In genomic region chr15:62068071-62068786, GRCh38 we compare ENCODE assay signal across 9 cellular contexts. TPM values are rescaled to one million over a fixed set of nuclear protein-coding genes. Genes with fewer than 3 reads are reported as not detected.
DNase-seq lines count a peak whose midpoint lies in the region; ATAC-seq, FAIRE-seq and TF ChIP-seq lines count a peak whose summit lies in the region.
"Had no signal": no experiment of that assay in that cellular context is flagged by ENCODE, and none has a peak within 500 bp of the region (broad histone marks: within the 10 kb centered on the region; RNA-seq: fewer than 3 reads in every experiment).

No MANE protein-coding gene starts in this region.

- TF ChIP-seq POLR2A in H1 (IDR thresholded peaks at IDR 0.05; ENCODE audit: control extremely low read depth in 1 of 2, low read depth in 2 of 2, low read length in 2 of 2) (no peak), suprapubic skin (IDR thresholded peaks at IDR 0.05) (no peak)

- H2BK20ac ChIP-seq in H1 (ENCODE audit: low read length) = no peak overlapping the region

- peak; percentile 66 for DNase-seq in ELF-1 (ENCODE audit: low read depth, low spot score)
- peak in 1 of 2 experiments; percentile 71 for DNase-seq in H1 (ENCODE audit: low read depth in 1 of 2, low spot score in 2 of 2)
- DNase-seq in mesendoderm = peak; percentile 60
- DNase-seq in suprapubic skin (ENCODE audit: low spot score in 2 of 2) = peak in 1 of 2 donors; percentile 69
- DNase-seq in Kasumi-1 (lab: John Stamatoyannopoulos, UW) = no peak

- no peak for TF ChIP-seq CTCF in WI38 (IDR thresholded peaks at IDR 0.05; ENCODE audit: low read depth, low read length)
- TF ChIP-seq CTCF in H1 (IDR thresholded peaks at IDR 0.05; ENCODE audit: control extremely low read depth in 1 of 3, insufficient read depth in 1 of 3, low read depth in 1 of 3, low read length in 3 of 3) = peak in 1 of 3 experiments; percentile 13; a peak in 1 of 4 replicates
- no peak for TF ChIP-seq CTCF in suprapubic skin (IDR thresholded peaks at IDR 0.05)

- H2AK5ac ChIP-seq in H1 (ENCODE audit: low read depth, low read length) (no peak overlapping the region), mesendoderm (ENCODE audit: low read length) (no peak overlapping the region)

- H2BK15ac ChIP-seq in H1 (ENCODE audit: low read length) (no peak overlapping the region), mesendoderm (replicated peaks; ENCODE audit: low read depth) (no peak overlapping the region)

- H4K91ac ChIP-seq in H1 (replicated peaks; ENCODE audit: insufficient read length, low read length) = no peak overlapping the region

- H4K8ac ChIP-seq in H1 (ENCODE audit: extremely low read depth, insufficient read depth, low read length) = no peak overlapping the region
- H4K8ac ChIP-seq in mesendoderm (ENCODE audit: low read depth, low read length) = no peak overlapping the region

- no peak overlapping the region for H3K14ac ChIP-seq in H1 (ENCODE audit: insufficient read length)

- peak in 1 of 2 experiments; percentile 10; a peak in 1 of 4 replicates for TF ChIP-seq RAD21 in H1 (IDR thresholded peaks at IDR 0.05 in 1 of 2, conservative IDR thresholded peaks at IDR 0.05 in 1 of 2; ENCODE audit: low read depth in 2 of 2, low read length in 2 of 2)

- H4K20me1 ChIP-seq in H1 (replicated peaks in 1 of 2; ENCODE audit: control insufficient read depth in 1 of 2, insufficient read depth in 2 of 2, low read length in 2 of 2) = peaks cover 0 to 5% of the 10 kb centered on the region in 2 experiments

- H3K4me3 ChIP-seq in WI38 (ENCODE audit: low read depth, low read length) = peak overlapping the region; percentile 43
- peak overlapping the region; percentile 9 to 56 (median 12); a peak in 7 of 8 replicates for H3K4me3 ChIP-seq in H1 (ENCODE audit: extremely low read depth in 1 of 4, insufficient read depth in 2 of 4, low read depth in 3 of 4, low read length in 4 of 4)
- no peak overlapping the region for H3K4me3 ChIP-seq in mesendoderm (ENCODE audit: low read length)
- peak overlapping the region; percentile 70 for H3K4me3 ChIP-seq in suprapubic skin

- H3K4me1 ChIP-seq in H1 (replicated peaks in 1 of 4; ENCODE audit: control insufficient read depth in 3 of 4, insufficient read depth in 4 of 4, low read length in 3 of 4) = peaks cover 3 to 7% (median 6%) of the 10 kb centered on the region in 4 experiments; a peak in 4 of 7 replicates
- no peaks in the 10 kb centered on the region for H3K4me1 ChIP-seq in mesendoderm (ENCODE audit: control insufficient read depth, low read depth, low read length)
- peaks cover 55% of the 10 kb centered on the region for H3K4me1 ChIP-seq in suprapubic skin

- no peak overlapping the region for H2BK120ac ChIP-seq in H1 (replicated peaks; ENCODE audit: low read depth, low read length)
- H2BK120ac ChIP-seq in mesendoderm (ENCODE audit: low read depth, low read length) = no peak overlapping the region

- H3K9me3 ChIP-seq in H1 (ENCODE audit: insufficient read depth in 2 of 2, low read depth in 1 of 2, low read length in 1 of 2) = no peaks in the 10 kb centered on the region
- H3K9me3 ChIP-seq in suprapubic skin = no peaks in the 10 kb centered on the region

- POLR2A ChIA-PET in H1 (lab: Charles Lee; ENCODE audit: partially characterized antibody) = no interaction called here

- no peak for TF ChIP-seq EP300 in H1 (IDR thresholded peaks at IDR 0.05; ENCODE audit: borderline replicate concordance in 1 of 2, low read depth in 2 of 2, low read length in 2 of 2)
- TF ChIP-seq EP300 in suprapubic skin (IDR thresholded peaks at IDR 0.05) = no peak

- H3K27me3 ChIP-seq in H1 (replicated peaks in 1 of 4; ENCODE audit: control insufficient read depth in 3 of 4, extremely low read depth in 1 of 4, insufficient read depth in 3 of 4, low read length in 3 of 4) (peaks cover 15 to 45% (median 35%) of the 10 kb centered on the region in 4 experiments), mesendoderm (ENCODE audit: insufficient read depth, low read length, poor library complexity) (peaks cover 28% of the 10 kb centered on the region), suprapubic skin (no peaks in the 10 kb centered on the region)

- H3K9ac ChIP-seq in H1 (replicated peaks in 1 of 4; ENCODE audit: extremely low read depth in 1 of 4, low read depth in 3 of 4, low read length in 3 of 4) (peak overlapping the region in 1 of 4 experiments; percentile 69; a peak in 1 of 7 replicates), mesendoderm (ENCODE audit: low read length) (peak overlapping the region; percentile 27)

- peaks cover 9% of the 10 kb centered on the region; the same call in 1 of the 2 replicates for H3K23me2 ChIP-seq in H1 (ENCODE audit: low read depth, low read length)

- H3K56ac ChIP-seq in H1 (replicated peaks; ENCODE audit: insufficient read length, low read depth, low read length) = no peak overlapping the region
- peak overlapping the region; percentile 42 for H3K56ac ChIP-seq in mesendoderm (ENCODE audit: low read length)

- H3K4me2 ChIP-seq in H1 (ENCODE audit: insufficient read depth in 1 of 2, low read depth in 2 of 2, low read length in 2 of 2) (peak overlapping the region; percentile 62 to 63), mesendoderm (ENCODE audit: low read length) (peak overlapping the region; percentile 46)

- H2BK5ac ChIP-seq in H1 (ENCODE audit: low read depth, low read length) (no peak overlapping the region), mesendoderm (ENCODE audit: low read length) (no peak overlapping the region)

- 4% methylated on average over 83 of the region's 102 CpGs; no CpG with 5 or more reads in 1 of the 2 experiments for WGBS in H1 (ENCODE audit: extremely low coverage in 1 of 2, insufficient coverage in 1 of 2, insufficient read length in 1 of 2, insufficient replicate concordance in 2 of 2, low coverage in 1 of 2, low lambda C conversion rate in 2 of 2, missing lambda C conversion rate in 1 of 2), 2 experiments
- WGBS in mesendoderm (ENCODE audit: extremely low coverage, insufficient coverage, low lambda C conversion rate) = no CpG with 5 or more reads among the region's 102 CpGs
- under 1% methylated on average over 34 of the region's 102 CpGs for WGBS in suprapubic skin

- H3K36me3 ChIP-seq in H1 (ENCODE audit: control insufficient read depth in 2 of 4, insufficient read depth in 4 of 4, low read length in 3 of 4) (no peaks in the 10 kb centered on the region), mesendoderm (ENCODE audit: control insufficient read depth, insufficient read depth, low read length) (no peaks in the 10 kb centered on the region), suprapubic skin (no peaks in the 10 kb centered on the region)

- H3K79me1 ChIP-seq in H1 (ENCODE audit: low read depth, low read length) = no peaks in the 10 kb centered on the region
- no peaks in the 10 kb centered on the region for H3K79me1 ChIP-seq in mesendoderm (ENCODE audit: low read length)

- no peak for FAIRE-seq in H1 (lab: Jason Lieb, UNC)
- FAIRE-seq: TTC549 had no signal

- ATAC-seq in HG02852 (IDR thresholded peaks at IDR 0.05; ENCODE audit: unreplicated experiment) = peak; percentile 28
- ATAC-seq in HG03045 (IDR thresholded peaks at IDR 0.05; ENCODE audit: unreplicated experiment) = no peak

- no peak overlapping the region for H4K5ac ChIP-seq in H1 (ENCODE audit: insufficient read length, low read depth, low read length)
- H4K5ac ChIP-seq in mesendoderm (ENCODE audit: low read length) = no peak overlapping the region

- H3K27ac ChIP-seq in H1 (ENCODE audit: low read depth, low read length) (no peak overlapping the region), mesendoderm (ENCODE audit: low read depth, low read length) (no peak overlapping the region), suprapubic skin (peak overlapping the region; percentile 52)

- H3K4ac ChIP-seq in H1 (replicated peaks; ENCODE audit: insufficient read length, low read depth, low read length) (no peak overlapping the region), mesendoderm (ENCODE audit: low read depth, low read length) (no peak overlapping the region)

- H3K79me2 ChIP-seq in H1 (ENCODE audit: control insufficient read depth in 1 of 2, insufficient read depth in 2 of 2, low read length in 2 of 2) (no peaks in the 10 kb centered on the region), mesendoderm (ENCODE audit: control insufficient read depth, insufficient read depth, low read length) (no peaks in the 10 kb centered on the region)

- H3K18ac ChIP-seq in H1 (ENCODE audit: extremely low read depth, low read length) = no peak overlapping the region
- no peak overlapping the region for H3K18ac ChIP-seq in mesendoderm (ENCODE audit: low read length)

- H3K23ac ChIP-seq in H1 (ENCODE audit: insufficient read length) = no peak overlapping the region
- no peak overlapping the region for H3K23ac ChIP-seq in mesendoderm (ENCODE audit: low read length)

- H2AFZ ChIP-seq in H1 (ENCODE audit: low read length) = no peak overlapping the region

- CTCF ChIA-PET in H1 (lab: Charles Lee; ENCODE audit: partially characterized antibody) = interaction anchor here (1.4 to 2.3 kb wide), 2 partner anchors 71 to 239 kb away, joined by 3 to 7 read pairs; no protein-coding TSS in a partner anchor

- no peak overlapping the region for H2BK12ac ChIP-seq in H1 (ENCODE audit: low read depth, low read length)

TF ChIP-seq in H1, 55 proteins besides CTCF, POLR2A, EP300 and RAD21 (continues in another document):
- TF ChIP-seq TAF1 (IDR thresholded peaks at IDR 0.05; ENCODE audit: low read depth, low read length) = no peak

RNA-seq across cellular contexts. Expression of gene C2CD4A, which starts 1.5 kb away (rescaled TPM):
- total RNA-seq in H1 (2021; fragmentation: NEBNext Ultra II Directional; extraction: Animal tissue kit (Norgen Biotek cat#: 25700)) = not detected in 2 replicates
- polyA plus RNA-seq in H1 (2011; rRNA removed) = not detected in 2 replicates
- polyA plus RNA-seq in H1 (2011; cell fraction: cytosol; rRNA removed) = not detected
- not detected for polyA plus RNA-seq in H1 (2011; cell fraction: nucleus; rRNA removed)
- polyA plus RNA-seq in H1 (2012, experiment 1 of 2) = 0.10 TPM in 1 of 4 replicates, not detected in the others
- 0.04 TPM for polyA plus RNA-seq in H1 (2012, experiment 2 of 2)
- polyA plus RNA-seq in H1 (2013, experiment 1 of 2) = 0.04 TPM
- 0.04 TPM for polyA plus RNA-seq in H1 (2013, experiment 2 of 2)
- not detected in 2 replicates for polyA minus RNA-seq in H1 (2011; rRNA and poly(A)+ RNA removed)
- polyA minus RNA-seq in H1 (2011; cell fraction: cytosol; rRNA and poly(A)+ RNA removed) = not detected
- polyA minus RNA-seq in H1 (2011; cell fraction: nucleus; rRNA and poly(A)+ RNA removed) = 0.40 TPM
- 0.01 TPM for polyA plus RNA-seq in mesendoderm (2013, experiment 1 of 2)
- polyA plus RNA-seq in mesendoderm (2013, experiment 2 of 2) = 0.04 TPM
- total RNA-seq in suprapubic skin = under 1 TPM in 2 of 4 donors, not detected in 2; 0.45 to 0.62 TPM

RNA-seq across cellular contexts. Expression of gene VPS13C, which starts 8.0 kb away (rescaled TPM):
- total RNA-seq in H1 (2021; fragmentation: NEBNext Ultra II Directional; extraction: Animal tissue kit (Norgen Biotek cat#: 25700)) = 14.1 and 18.8 TPM in 2 replicates
- 3.0 and 4.8 TPM in 2 replicates for polyA plus RNA-seq in H1 (2011; rRNA removed)
- 4.7 TPM for polyA plus RNA-seq in H1 (2011; cell fraction: cytosol; rRNA removed)
- polyA plus RNA-seq in H1 (2011; cell fraction: nucleus; rRNA removed) = 4.3 TPM
- polyA plus RNA-seq in H1 (2012, experiment 1 of 2) = 4.8 to 7.2 TPM (median 6.1 TPM) in 4 replicates
- 0.42 TPM for polyA plus RNA-seq in H1 (2012, experiment 2 of 2)
- 11.0 TPM for polyA plus RNA-seq in H1 (2013, experiment 1 of 2)
- 8.7 TPM for polyA plus RNA-seq in H1 (2013, experiment 2 of 2)
- 25.1 and 42.6 TPM in 2 replicates for polyA minus RNA-seq in H1 (2011; rRNA and poly(A)+ RNA removed)
- 18.9 TPM for polyA minus RNA-seq in H1 (2011; cell fraction: cytosol; rRNA and poly(A)+ RNA removed)
- 51.5 TPM for polyA minus RNA-seq in H1 (2011; cell fraction: nucleus; rRNA and poly(A)+ RNA removed)
- 2.4 TPM for polyA plus RNA-seq in mesendoderm (2013, experiment 1 of 2)
- 2.5 TPM for polyA plus RNA-seq in mesendoderm (2013, experiment 2 of 2)
- total RNA-seq in suprapubic skin = 10 to 100 TPM; 30.4 to 74.3 (median 42.8) TPM

Comparison
In these comparisons a context has a peak if more than half of its experiments do, and no peak if none do; other contexts are left out.
1. DNase-seq: peak in ELF-1 (single experiment) and mesendoderm (single experiment); none in Kasumi-1 (0 of 2).